Comparison of ENCODE assay signal across 13 cellular contexts in the genomic region with DNA sequence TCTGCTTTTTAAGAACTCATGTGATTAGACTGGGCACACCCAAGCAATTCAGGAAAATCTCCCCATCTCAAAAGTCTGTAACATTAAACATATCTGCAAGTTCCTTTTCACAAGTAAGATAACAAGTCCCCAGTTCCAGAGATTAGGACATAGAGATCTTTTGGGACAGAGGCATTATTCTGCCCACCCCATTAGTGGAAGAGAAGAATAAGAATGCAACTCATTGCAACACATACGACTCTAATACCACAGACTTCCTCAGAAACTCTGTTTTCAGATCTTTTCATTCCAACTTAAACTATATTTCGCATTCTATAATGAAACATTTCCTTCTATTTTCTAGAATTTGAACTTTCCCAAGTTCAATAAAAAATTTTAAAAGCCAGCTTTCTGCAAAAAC.
A peak's percentile ranks its signal among the peaks of the same experiment; 100 is the strongest.
DNase-seq lines count a peak whose midpoint lies in the region; ATAC-seq, FAIRE-seq and TF ChIP-seq lines count a peak whose summit lies in the region.
"Had no signal": no experiment of that assay in that cellular context is flagged by ENCODE, and none has a peak within 500 bp of the region (broad histone marks: within the 10 kb centered on the region; RNA-seq: fewer than 3 reads in every experiment).

No MANE protein-coding gene starts in this region.

- TF ChIP-seq RAD21 in SK-N-SH (IDR thresholded peaks at IDR 0.05; ENCODE audit: low read length) = no peak

- DNase-seq in SK-N-SH (no peak), fibroblast of gingiva (ENCODE audit: low read depth) (peak; percentile 47), osteoblast (ENCODE audit: insufficient read length, low spot score, missing footprints) (no peak), aorta (no peak), GM19239 (ENCODE audit: insufficient read length, low spot score) (no peak), anterior cingulate cortex (lab: John Stamatoyannopoulos, UW) (no peak)
- DNase-seq: activated CD8-positive, alpha-beta T cell treated with anti-CD3 and anti-CD28 coated beads, Interleukin-2, amount 10 ng/mL, durations not matched to agents 7 days and 5 days; activated gamma-delta T cell treated with Interleukin-2 at 50 U/mL for 16 hours; NCI-H1930; OCI-M1; right lobe of liver had no signal

- POLR2A ChIA-PET in SK-N-SH (lab: Yijun Ruan, JAX) = no interaction called here

- no peaks in the 10 kb centered on the region for H4K20me1 ChIP-seq in SK-N-SH (ENCODE audit: insufficient read depth)
- H4K20me1 ChIP-seq in osteoblast (ENCODE audit: insufficient read depth, low read length) = no peaks in the 10 kb centered on the region

- H3K79me2 ChIP-seq in SK-N-SH (ENCODE audit: insufficient read depth) = no peaks in the 10 kb centered on the region
- no peaks in the 10 kb centered on the region for H3K79me2 ChIP-seq in osteoblast (ENCODE audit: insufficient read depth, low read length)

- intact Hi-C loops in aorta (cut with DNase I) = loop anchor here (5.0 to 10.0 kb wide), 2 partner anchors 49 to 134 kb away; a partner anchor contains a TSS

- H3K9me2 ChIP-seq in SK-N-SH = no peaks in the 10 kb centered on the region

- H3K4me3 ChIP-seq in SK-N-SH (ENCODE audit: low read depth in 2 of 2, low read length in 1 of 2) = no peak overlapping the region
- no peak overlapping the region for H3K4me3 ChIP-seq in osteoblast (ENCODE audit: insufficient read depth, low read length)
- no peak overlapping the region for H3K4me3 ChIP-seq in aorta (ENCODE audit: low read length in 2 of 2)
- H3K4me3 ChIP-seq: right lobe of liver had no signal

- H3K9me3 ChIP-seq in SK-N-SH = no peaks in the 10 kb centered on the region
- H3K9me3 ChIP-seq in osteoblast (ENCODE audit: low read depth, low read length) = no peaks in the 10 kb centered on the region
- H3K9me3 ChIP-seq in aorta (ENCODE audit: control insufficient read depth, low read length) = no peaks in the 10 kb centered on the region
- H3K9me3 ChIP-seq: right lobe of liver had no signal

- H3K27me3 ChIP-seq in SK-N-SH (ENCODE audit: insufficient read depth) (no peaks in the 10 kb centered on the region), osteoblast (ENCODE audit: insufficient read depth, low read length) (no peaks in the 10 kb centered on the region), aorta (ENCODE audit: control insufficient read depth in 1 of 2, insufficient read depth in 2 of 2, low read length in 1 of 2) (no peaks in the 10 kb centered on the region)
- H3K27me3 ChIP-seq: right lobe of liver had no signal

- TF ChIP-seq CTCF in SK-N-SH (IDR thresholded peaks at IDR 0.05) (no peak), osteoblast (IDR thresholded peaks at IDR 0.05; ENCODE audit: extremely low read depth, low read depth, low read length) (no peak)

- 94% methylated on average over 2 of the region's 2 CpGs for WGBS in SK-N-SH (ENCODE audit: low lambda C conversion rate)
- 44 to 57% methylated on average over 2 of the region's 2 CpGs for WGBS in aorta, 2 donors

- CTCF ChIA-PET in SK-N-SH (lab: Yijun Ruan, JAX) = no interaction called here

- no peak for ATAC-seq in SK-N-SH treated with all-trans-retinoic acid at 6 μM for 48 hours
- peak; percentile 54 for ATAC-seq in aorta (ENCODE audit: low FRiP score)
- ATAC-seq in HG02798 (IDR thresholded peaks at IDR 0.05; ENCODE audit: poor library complexity, unreplicated experiment) = no peak
- ATAC-seq: activated CD8-positive, alpha-beta T cell treated with anti-CD3 and anti-CD28 coated beads, Interleukin-2, amount 10 ng/mL, durations not matched to agents 7 days and 5 days; right lobe of liver had no signal

- TF ChIP-seq EP300 in SK-N-SH (IDR thresholded peaks at IDR 0.05; ENCODE audit: borderline replicate concordance in 1 of 2, low read depth in 1 of 2, low read length in 1 of 2) = no peak

- H3K4me2 ChIP-seq in SK-N-SH (no peak overlapping the region), osteoblast (ENCODE audit: insufficient read depth, low read length) (no peak overlapping the region)

- peaks cover 0 to 18% of the 10 kb centered on the region in 2 experiments for H3K36me3 ChIP-seq in SK-N-SH (replicated peaks in 1 of 2; ENCODE audit: control insufficient read depth in 1 of 2, insufficient read depth in 2 of 2, low read length in 1 of 2)
- H3K36me3 ChIP-seq in osteoblast (ENCODE audit: insufficient read depth, low read length) = peaks cover 10% of the 10 kb centered on the region
- no peaks in the 10 kb centered on the region for H3K36me3 ChIP-seq in aorta (ENCODE audit: control insufficient read depth in 1 of 2, insufficient read depth in 2 of 2, low read length in 1 of 2)
- H3K36me3 ChIP-seq: right lobe of liver had no signal

- H3K27ac ChIP-seq in SK-N-SH (ENCODE audit: low read depth in 2 of 2, low read length in 1 of 2) = peak overlapping the region; percentile 33 to 79
- H3K27ac ChIP-seq in osteoblast (ENCODE audit: low read depth, low read length) = peak overlapping the region; percentile 31
- H3K27ac ChIP-seq in aorta (ENCODE audit: low read depth in 1 of 2, low read length in 2 of 2) = peak overlapping the region; percentile 22 to 75
- H3K27ac ChIP-seq: right lobe of liver had no signal

- no peak for FAIRE-seq in GM19239 (lab: Jason Lieb, UNC)

- peaks cover 25 to 30% of the 10 kb centered on the region in 2 experiments for H3K4me1 ChIP-seq in SK-N-SH (ENCODE audit: control insufficient read depth in 1 of 2, insufficient read depth in 2 of 2, low read depth in 1 of 2, low read length in 1 of 2)
- H3K4me1 ChIP-seq in osteoblast (ENCODE audit: insufficient read depth, low read length) = peaks cover 45% of the 10 kb centered on the region
- H3K4me1 ChIP-seq in aorta (ENCODE audit: control insufficient read depth in 1 of 2, insufficient read depth in 2 of 2, low read length in 2 of 2) = peaks cover 6 to 7% of the 10 kb centered on the region in 2 donors
- H3K4me1 ChIP-seq: right lobe of liver had no signal

- H2AFZ ChIP-seq in SK-N-SH (ENCODE audit: low read depth) (no peak overlapping the region), osteoblast (ENCODE audit: low read length) (no peak overlapping the region)

- H3F3A ChIP-seq in SK-N-SH (replicated peaks; ENCODE audit: insufficient read depth) = peaks cover 34% of the 10 kb centered on the region

- no peak overlapping the region for H3K9ac ChIP-seq in SK-N-SH

TF ChIP-seq in SK-N-SH, 30 proteins besides CTCF, POLR2A, EP300 and RAD21:
- TF ChIP-seq, protein P1, sequence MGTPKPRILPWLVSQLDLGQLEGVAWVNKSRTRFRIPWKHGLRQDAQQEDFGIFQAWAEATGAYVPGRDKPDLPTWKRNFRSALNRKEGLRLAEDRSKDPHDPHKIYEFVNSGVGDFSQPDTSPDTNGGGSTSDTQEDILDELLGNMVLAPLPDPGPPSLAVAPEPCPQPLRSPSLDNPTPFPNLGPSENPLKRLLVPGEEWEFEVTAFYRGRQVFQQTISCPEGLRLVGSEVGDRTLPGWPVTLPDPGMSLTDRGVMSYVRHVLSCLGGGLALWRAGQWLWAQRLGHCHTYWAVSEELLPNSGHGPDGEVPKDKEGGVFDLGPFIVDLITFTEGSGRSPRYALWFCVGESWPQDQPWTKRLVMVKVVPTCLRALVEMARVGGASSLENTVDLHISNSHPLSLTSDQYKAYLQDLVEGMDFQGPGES (IDR thresholded peaks at IDR 0.05; ENCODE audit: low read depth, low read length) = no peak
- TF ChIP-seq TAF1 (IDR thresholded peaks at IDR 0.05; ENCODE audit: borderline replicate concordance, low read depth, low read length) (no peak), RXRA (IDR thresholded peaks at IDR 0.05; ENCODE audit: borderline replicate concordance, low read depth) (no peak), MEF2A (IDR thresholded peaks at IDR 0.05; ENCODE audit: borderline replicate concordance, low read depth) (no peak), ELF1 (IDR thresholded peaks at IDR 0.05) (0 out of 2 replicates have a peak, but pooled peaks have one; percentile 1)
TF ChIP-seq in SK-N-SH: peak in this region for 1.

TF ChIP-seq in SK-N-SH treated with all-trans-retinoic acid at 6 μM for 48 hours, 23 proteins besides CTCF, POLR2A, EP300 and RAD21:
- TF ChIP-seq, protein P2, sequence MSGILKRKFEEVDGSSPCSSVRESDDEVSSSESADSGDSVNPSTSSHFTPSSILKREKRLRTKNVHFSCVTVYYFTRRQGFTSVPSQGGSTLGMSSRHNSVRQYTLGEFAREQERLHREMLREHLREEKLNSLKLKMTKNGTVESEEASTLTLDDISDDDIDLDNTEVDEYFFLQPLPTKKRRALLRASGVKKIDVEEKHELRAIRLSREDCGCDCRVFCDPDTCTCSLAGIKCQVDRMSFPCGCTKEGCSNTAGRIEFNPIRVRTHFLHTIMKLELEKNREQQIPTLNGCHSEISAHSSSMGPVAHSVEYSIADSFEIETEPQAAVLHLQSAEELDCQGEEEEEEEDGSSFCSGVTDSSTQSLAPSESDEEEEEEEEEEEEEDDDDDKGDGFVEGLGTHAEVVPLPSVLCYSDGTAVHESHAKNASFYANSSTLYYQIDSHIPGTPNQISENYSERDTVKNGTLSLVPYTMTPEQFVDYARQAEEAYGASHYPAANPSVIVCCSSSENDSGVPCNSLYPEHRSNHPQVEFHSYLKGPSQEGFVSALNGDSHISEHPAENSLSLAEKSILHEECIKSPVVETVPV (CRISPR knock-in tag; IDR thresholded peaks at IDR 0.05) = no peak
